In the genomic region with DNA sequence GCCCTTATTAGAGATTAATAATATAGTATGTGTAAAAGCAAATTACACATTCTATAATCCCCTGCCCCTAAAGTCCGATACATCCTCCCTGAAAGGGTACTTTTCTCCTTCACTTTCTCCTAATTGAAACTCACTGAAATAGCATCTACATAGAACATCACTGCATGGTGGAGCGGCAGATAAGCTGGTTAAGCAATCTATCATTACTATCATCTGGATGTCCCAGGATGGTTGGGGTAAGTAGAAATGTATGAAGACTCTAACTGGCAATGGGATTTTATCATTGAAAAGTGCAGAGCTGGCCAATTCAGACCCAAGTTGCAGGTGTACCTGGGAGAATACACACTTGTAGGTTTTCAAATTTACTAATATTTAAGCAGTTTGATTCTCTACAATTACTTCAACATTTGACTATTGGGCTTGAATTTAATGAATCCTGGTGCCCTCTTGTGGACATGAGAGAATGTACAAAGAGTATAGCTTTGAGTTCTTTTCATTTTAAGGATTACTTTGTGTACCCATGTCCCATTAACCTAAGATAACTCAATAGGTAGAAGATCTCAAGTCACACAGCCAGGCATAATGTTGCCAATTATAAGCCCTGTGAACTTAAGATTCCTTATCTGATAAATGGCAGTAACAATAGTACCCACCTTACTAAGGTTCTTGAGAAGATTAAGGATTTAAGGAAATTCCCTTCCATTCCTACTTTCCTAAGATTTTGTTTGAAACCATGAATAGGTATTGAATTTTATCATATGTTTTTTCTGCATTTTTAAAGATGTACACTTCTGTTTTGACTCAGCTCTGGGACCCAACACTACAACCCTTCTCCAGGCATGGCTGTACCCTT, we compare ENCODE assay signal across 1 cellular context.
TF ChIP-seq lines count a peak whose summit lies in the region.

No MANE protein-coding gene starts in this region.

TF ChIP-seq in H1, 55 proteins besides CTCF, POLR2A, EP300 and RAD21:
- TF ChIP-seq CEBPB (IDR thresholded peaks at IDR 0.05; ENCODE audit: low read depth, low read length) (peak; percentile 1; the same call in 1 of the 2 replicates), SP4 (IDR thresholded peaks at IDR 0.05; ENCODE audit: low read length) (no peak), EGR1 (IDR thresholded peaks at IDR 0.05; ENCODE audit: borderline replicate concordance, low read depth, low read length) (no peak), NRF1 (IDR thresholded peaks at IDR 0.05; ENCODE audit: low read depth, low read length) (no peak), TAF7 (optimal IDR thresholded peaks at IDR 0.05; ENCODE audit: borderline replicate concordance, low read depth, low read length) (peak; percentile 40)
- TF ChIP-seq, protein P1, sequence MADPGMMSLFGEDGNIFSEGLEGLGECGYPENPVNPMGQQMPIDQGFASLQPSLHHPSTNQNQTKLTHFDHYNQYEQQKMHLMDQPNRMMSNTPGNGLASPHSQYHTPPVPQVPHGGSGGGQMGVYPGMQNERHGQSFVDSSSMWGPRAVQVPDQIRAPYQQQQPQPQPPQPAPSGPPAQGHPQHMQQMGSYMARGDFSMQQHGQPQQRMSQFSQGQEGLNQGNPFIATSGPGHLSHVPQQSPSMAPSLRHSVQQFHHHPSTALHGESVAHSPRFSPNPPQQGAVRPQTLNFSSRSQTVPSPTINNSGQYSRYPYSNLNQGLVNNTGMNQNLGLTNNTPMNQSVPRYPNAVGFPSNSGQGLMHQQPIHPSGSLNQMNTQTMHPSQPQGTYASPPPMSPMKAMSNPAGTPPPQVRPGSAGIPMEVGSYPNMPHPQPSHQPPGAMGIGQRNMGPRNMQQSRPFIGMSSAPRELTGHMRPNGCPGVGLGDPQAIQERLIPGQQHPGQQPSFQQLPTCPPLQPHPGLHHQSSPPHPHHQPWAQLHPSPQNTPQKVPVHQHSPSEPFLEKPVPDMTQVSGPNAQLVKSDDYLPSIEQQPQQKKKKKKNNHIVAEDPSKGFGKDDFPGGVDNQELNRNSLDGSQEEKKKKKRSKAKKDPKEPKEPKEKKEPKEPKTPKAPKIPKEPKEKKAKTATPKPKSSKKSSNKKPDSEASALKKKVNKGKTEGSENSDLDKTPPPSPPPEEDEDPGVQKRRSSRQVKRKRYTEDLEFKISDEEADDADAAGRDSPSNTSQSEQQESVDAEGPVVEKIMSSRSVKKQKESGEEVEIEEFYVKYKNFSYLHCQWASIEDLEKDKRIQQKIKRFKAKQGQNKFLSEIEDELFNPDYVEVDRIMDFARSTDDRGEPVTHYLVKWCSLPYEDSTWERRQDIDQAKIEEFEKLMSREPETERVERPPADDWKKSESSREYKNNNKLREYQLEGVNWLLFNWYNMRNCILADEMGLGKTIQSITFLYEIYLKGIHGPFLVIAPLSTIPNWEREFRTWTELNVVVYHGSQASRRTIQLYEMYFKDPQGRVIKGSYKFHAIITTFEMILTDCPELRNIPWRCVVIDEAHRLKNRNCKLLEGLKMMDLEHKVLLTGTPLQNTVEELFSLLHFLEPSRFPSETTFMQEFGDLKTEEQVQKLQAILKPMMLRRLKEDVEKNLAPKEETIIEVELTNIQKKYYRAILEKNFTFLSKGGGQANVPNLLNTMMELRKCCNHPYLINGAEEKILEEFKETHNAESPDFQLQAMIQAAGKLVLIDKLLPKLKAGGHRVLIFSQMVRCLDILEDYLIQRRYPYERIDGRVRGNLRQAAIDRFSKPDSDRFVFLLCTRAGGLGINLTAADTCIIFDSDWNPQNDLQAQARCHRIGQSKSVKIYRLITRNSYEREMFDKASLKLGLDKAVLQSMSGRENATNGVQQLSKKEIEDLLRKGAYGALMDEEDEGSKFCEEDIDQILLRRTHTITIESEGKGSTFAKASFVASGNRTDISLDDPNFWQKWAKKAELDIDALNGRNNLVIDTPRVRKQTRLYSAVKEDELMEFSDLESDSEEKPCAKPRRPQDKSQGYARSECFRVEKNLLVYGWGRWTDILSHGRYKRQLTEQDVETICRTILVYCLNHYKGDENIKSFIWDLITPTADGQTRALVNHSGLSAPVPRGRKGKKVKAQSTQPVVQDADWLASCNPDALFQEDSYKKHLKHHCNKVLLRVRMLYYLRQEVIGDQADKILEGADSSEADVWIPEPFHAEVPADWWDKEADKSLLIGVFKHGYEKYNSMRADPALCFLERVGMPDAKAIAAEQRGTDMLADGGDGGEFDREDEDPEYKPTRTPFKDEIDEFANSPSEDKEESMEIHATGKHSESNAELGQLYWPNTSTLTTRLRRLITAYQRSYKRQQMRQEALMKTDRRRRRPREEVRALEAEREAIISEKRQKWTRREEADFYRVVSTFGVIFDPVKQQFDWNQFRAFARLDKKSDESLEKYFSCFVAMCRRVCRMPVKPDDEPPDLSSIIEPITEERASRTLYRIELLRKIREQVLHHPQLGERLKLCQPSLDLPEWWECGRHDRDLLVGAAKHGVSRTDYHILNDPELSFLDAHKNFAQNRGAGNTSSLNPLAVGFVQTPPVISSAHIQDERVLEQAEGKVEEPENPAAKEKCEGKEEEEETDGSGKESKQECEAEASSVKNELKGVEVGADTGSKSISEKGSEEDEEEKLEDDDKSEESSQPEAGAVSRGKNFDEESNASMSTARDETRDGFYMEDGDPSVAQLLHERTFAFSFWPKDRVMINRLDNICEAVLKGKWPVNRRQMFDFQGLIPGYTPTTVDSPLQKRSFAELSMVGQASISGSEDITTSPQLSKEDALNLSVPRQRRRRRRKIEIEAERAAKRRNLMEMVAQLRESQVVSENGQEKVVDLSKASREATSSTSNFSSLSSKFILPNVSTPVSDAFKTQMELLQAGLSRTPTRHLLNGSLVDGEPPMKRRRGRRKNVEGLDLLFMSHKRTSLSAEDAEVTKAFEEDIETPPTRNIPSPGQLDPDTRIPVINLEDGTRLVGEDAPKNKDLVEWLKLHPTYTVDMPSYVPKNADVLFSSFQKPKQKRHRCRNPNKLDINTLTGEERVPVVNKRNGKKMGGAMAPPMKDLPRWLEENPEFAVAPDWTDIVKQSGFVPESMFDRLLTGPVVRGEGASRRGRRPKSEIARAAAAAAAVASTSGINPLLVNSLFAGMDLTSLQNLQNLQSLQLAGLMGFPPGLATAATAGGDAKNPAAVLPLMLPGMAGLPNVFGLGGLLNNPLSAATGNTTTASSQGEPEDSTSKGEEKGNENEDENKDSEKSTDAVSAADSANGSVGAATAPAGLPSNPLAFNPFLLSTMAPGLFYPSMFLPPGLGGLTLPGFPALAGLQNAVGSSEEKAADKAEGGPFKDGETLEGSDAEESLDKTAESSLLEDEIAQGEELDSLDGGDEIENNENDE (IDR thresholded peaks at IDR 0.05; ENCODE audit: insufficient replicate concordance, low read length): peak; percentile 63
